Comparison of ENCODE assay signal across 30 cellular contexts in the genomic region with DNA sequence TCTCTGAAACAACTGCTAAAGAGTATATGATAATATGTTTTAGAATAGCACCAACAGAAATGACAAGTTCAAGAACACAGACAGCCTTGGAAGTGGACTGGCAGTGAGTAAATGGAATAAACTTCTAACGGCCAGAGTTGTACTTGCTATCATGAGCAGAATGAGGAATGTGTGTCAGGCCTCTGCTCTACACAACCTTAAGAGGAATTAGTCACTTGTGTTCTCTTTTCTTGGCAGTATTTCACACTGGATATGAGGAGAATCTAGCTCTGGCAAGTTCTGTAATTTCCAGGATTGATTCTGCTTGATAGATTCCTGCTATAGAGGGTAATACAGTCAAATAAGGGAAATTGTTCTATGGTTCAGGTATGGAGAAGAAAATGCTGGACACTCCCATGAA.
DNase-seq lines count a peak whose midpoint lies in the region; ATAC-seq and TF ChIP-seq lines count a peak whose summit lies in the region.
"Had no signal": no experiment of that assay in that cellular context is flagged by ENCODE, and none has a peak within 500 bp of the region (broad histone marks: within the 10 kb centered on the region; RNA-seq: fewer than 3 reads in every experiment).

No MANE protein-coding gene starts in this region.

- H3K27ac Mint-ChIP-seq in activated CD8-positive, alpha-beta T cell treated with anti-CD3 and anti-CD28 coated beads for 36 hours = no peak overlapping the region
- H3K27ac Mint-ChIP-seq: activated CD4-positive, alpha-beta T cell treated with anti-CD3 and anti-CD28 coated beads, Interleukin-2, amount 10 ng/mL, durations not matched to agents 7 days and 5 days; activated naive CD4-positive, alpha-beta T cell treated with anti-CD3 and anti-CD28 coated beads, Interleukin-2, amount 50 U/mL, for 72 hours; activated T-helper 2 cell treated with anti-CD3 and anti-CD28 coated beads, Interferon-gamma antibody, Interleukin-2, Interleukin-4, amounts not matched to agents 10 μg/mL and 5 μg/mL and 100 μg/mL, durations not matched to agents 14 hours and 24 hours and 36 hours; naive B cell; stimulated activated naive B cell treated with anti-CD40 and anti-IgM and Interleukin-4, amounts not matched to agents 10 μg/mL and 1 μg/mL and 100 μg/mL, for 72 hours; T-helper 2 cell treated with Interferon-gamma antibody and Interleukin-4, amounts not matched to agents 5 μg/mL and 100 μg/mL, for 36 hours had no signal

- no peaks in the 10 kb centered on the region for H3K9me1 ChIP-seq in IMR-90 (ENCODE audit: insufficient read depth, low read length)

- H3K14ac ChIP-seq in IMR-90 (replicated peaks; ENCODE audit: low read depth, low read length) = no peak overlapping the region

- H3K9me3 Mint-ChIP-seq in activated CD8-positive, alpha-beta T cell treated with anti-CD3 and anti-CD28 coated beads for 36 hours = no peaks in the 10 kb centered on the region
- H3K9me3 Mint-ChIP-seq: activated T-helper 2 cell treated with anti-CD3 and anti-CD28 coated beads, Interferon-gamma antibody, Interleukin-2, Interleukin-4, amounts not matched to agents 10 μg/mL and 5 μg/mL and 100 μg/mL, durations not matched to agents 14 hours and 24 hours and 36 hours; T-helper 2 cell treated with Interferon-gamma antibody and Interleukin-4, amounts not matched to agents 5 μg/mL and 100 μg/mL, for 36 hours had no signal

- H2BK120ac ChIP-seq in IMR-90 (ENCODE audit: low read depth, low read length) = no peak overlapping the region

- POLR2A ChIA-PET in IMR-90 (lab: Charles Lee; ENCODE audit: unreplicated experiment) = no interaction called here
- POLR2A ChIA-PET in activated CD8-positive, alpha-beta T cell treated with anti-CD3 and anti-CD28 coated beads for 36 hours (lab: Charles Lee) = no interaction called here

- no peak overlapping the region for H2BK15ac ChIP-seq in IMR-90 (ENCODE audit: low read depth, low read length)

- no peaks in the 10 kb centered on the region for H4K20me1 ChIP-seq in IMR-90 (ENCODE audit: insufficient read depth, low read length)
- H4K20me1 ChIP-seq: BLaER1 treated with 17β-estradiol and CSF1 and Interleukin-3, amounts not matched to agents 10 nM and 100 nM had no signal

- TF ChIP-seq POLR2A in IMR-90 (IDR thresholded peaks at IDR 0.05; ENCODE audit: low read depth, low read length) (no peak), ovary (IDR thresholded peaks at IDR 0.05) (no peak)

- no TSS peak for BruUV-seq in IMR-90 (replicated peaks; lab: Mats Ljungman, UMichigan)

- no peak overlapping the region for H4K91ac ChIP-seq in IMR-90 (ENCODE audit: insufficient read depth, low read depth, low read length)

- H3K36me3 ChIP-seq in IMR-90 (ENCODE audit: control insufficient read depth, insufficient read depth, low read length) (no peaks in the 10 kb centered on the region), ovary (no peaks in the 10 kb centered on the region)
- H3K36me3 ChIP-seq: BLaER1 treated with 17β-estradiol and CSF1 and Interleukin-3, amounts not matched to agents 10 nM and 100 nM; colonic mucosa; esophagus squamous epithelium; HAP-1; uterus had no signal

- H3K9me3 ChIP-seq in IMR-90 (ENCODE audit: control insufficient read depth, insufficient read depth, low read length) (no peaks in the 10 kb centered on the region), ovary (no peaks in the 10 kb centered on the region)
- H3K9me3 ChIP-seq: BLaER1 treated with 17β-estradiol and CSF1 and Interleukin-3, amounts not matched to agents 10 nM and 100 nM; body of pancreas; Caco-2; colonic mucosa; esophagus squamous epithelium; HAP-1; uterus had no signal

- H3K4ac ChIP-seq in IMR-90 (ENCODE audit: low read depth, low read length) = no peak overlapping the region

- no peak overlapping the region for H2AK5ac ChIP-seq in IMR-90 (ENCODE audit: low read depth, low read length)

- no peaks in the 10 kb centered on the region for H3K4me1 ChIP-seq in IMR-90 (ENCODE audit: control insufficient read depth, insufficient read depth, low read length)
- no peaks in the 10 kb centered on the region for H3K4me1 ChIP-seq in ovary (ENCODE audit: insufficient read depth)
- H3K4me1 ChIP-seq: BLaER1 treated with 17β-estradiol and CSF1 and Interleukin-3, amounts not matched to agents 10 nM and 100 nM; colonic mucosa; esophagus squamous epithelium; HAP-1; uterus had no signal

- in situ Hi-C loops in IMR-90 (cut with MboI; ENCODE audit: low sequenced_read_pairs) (no loop called here), astrocyte of the spinal cord (cut with HindIII; ENCODE audit: low sequenced_read_pairs) (no loop called here)

- no peaks in the 10 kb centered on the region for H3K27me3 Mint-ChIP-seq in activated CD8-positive, alpha-beta T cell treated with anti-CD3 and anti-CD28 coated beads for 36 hours
- H3K27me3 Mint-ChIP-seq: activated CD4-positive, alpha-beta T cell treated with anti-CD3 and anti-CD28 coated beads, Interleukin-2, amount 10 ng/mL, durations not matched to agents 7 days and 5 days; naive B cell; stimulated activated naive B cell treated with anti-CD40 and anti-IgM and Interleukin-4, amounts not matched to agents 10 μg/mL and 1 μg/mL and 100 μg/mL, for 72 hours had no signal

- H3K4me3 ChIP-seq in IMR-90 (ENCODE audit: insufficient read depth, low read depth, low read length) (no peak overlapping the region), astrocyte of the spinal cord (ENCODE audit: low read depth, low read length) (no peak overlapping the region), fibroblast of pulmonary artery (replicated peaks; ENCODE audit: low read depth, low read length) (no peak overlapping the region), skeletal muscle cell (ENCODE audit: low read depth, low read length) (no peak overlapping the region), ovary (no peak overlapping the region)
- H3K4me3 ChIP-seq: BLaER1 treated with 17β-estradiol and CSF1 and Interleukin-3, amounts not matched to agents 10 nM and 100 nM; body of pancreas; colonic mucosa; esophagus squamous epithelium; HAP-1; smooth muscle cell; uterus had no signal

- no peak overlapping the region for H4K5ac ChIP-seq in IMR-90 (ENCODE audit: low read depth, low read length)

- H3K9ac ChIP-seq in IMR-90 (ENCODE audit: low read depth, low read length) = no peak overlapping the region
- H3K9ac ChIP-seq: BLaER1 treated with 17β-estradiol and CSF1 and Interleukin-3, amounts not matched to agents 10 nM and 100 nM had no signal

- H3K27ac ChIP-seq in IMR-90 (ENCODE audit: insufficient read depth, low read length) (no peak overlapping the region), ovary (no peak overlapping the region)
- H3K27ac ChIP-seq: BLaER1 treated with 17β-estradiol and CSF1 and Interleukin-3, amounts not matched to agents 10 nM and 100 nM; body of pancreas; colonic mucosa; esophagus squamous epithelium; uterus had no signal

- no peak overlapping the region for H2AFZ ChIP-seq in IMR-90 (replicated peaks; ENCODE audit: low read length, poor library complexity)

- no peak overlapping the region for H4K8ac ChIP-seq in IMR-90 (ENCODE audit: low read depth in 2 of 2, low read length in 2 of 2)

- WGBS in IMR-90 (ENCODE audit: extremely low coverage in 2 of 2, insufficient read length in 1 of 2), 2 experiments = no CpG with 5 or more reads among the region's 1 CpG
- WGBS in ovary, 3 donors = 19 to 42% (median 33%) methylated on average over 1 of the region's 1 CpG

- no peak overlapping the region for H3K4me3 Mint-ChIP-seq in activated CD8-positive, alpha-beta T cell treated with anti-CD3 and anti-CD28 coated beads for 36 hours
- H3K4me3 Mint-ChIP-seq: activated CD4-positive, alpha-beta T cell treated with anti-CD3 and anti-CD28 coated beads, Interleukin-2, amount 10 ng/mL, durations not matched to agents 7 days and 5 days; naive B cell; stimulated activated naive B cell treated with anti-CD40 and anti-IgM and Interleukin-4, amounts not matched to agents 10 μg/mL and 1 μg/mL and 100 μg/mL, for 72 hours; T-helper 2 cell treated with Interferon-gamma antibody and Interleukin-4, amounts not matched to agents 5 μg/mL and 100 μg/mL, for 36 hours had no signal

- no peak overlapping the region for H3K56ac ChIP-seq in IMR-90 (ENCODE audit: extremely low read depth, insufficient read depth, low read length)

- H3K79me1 ChIP-seq in IMR-90 (ENCODE audit: low read depth in 1 of 2, low read length in 2 of 2) = no peaks in the 10 kb centered on the region

- no peak for TF ChIP-seq CTCF in IMR-90 (conservative IDR thresholded peaks at IDR 0.05; ENCODE audit: low read depth, low read length)
- TF ChIP-seq CTCF in astrocyte of the spinal cord (IDR thresholded peaks at IDR 0.05; ENCODE audit: low read depth, low read length) = no peak
- TF ChIP-seq CTCF in fibroblast of pulmonary artery (IDR thresholded peaks at IDR 0.05; ENCODE audit: low read length, missing control alignments) = no peak
- TF ChIP-seq CTCF in ovary (IDR thresholded peaks at IDR 0.05) = no peak
- TF ChIP-seq CTCF in activated CD8-positive, alpha-beta T cell treated with anti-CD3 and anti-CD28 coated beads for 36 hours (IDR thresholded peaks at IDR 0.05) = no peak

- H3K18ac ChIP-seq in IMR-90 (ENCODE audit: low read depth, low read length) = no peak overlapping the region

- no peak overlapping the region for H3K4me2 ChIP-seq in IMR-90 (ENCODE audit: low read depth, low read length)
- H3K4me2 ChIP-seq: BLaER1 treated with 17β-estradiol and CSF1 and Interleukin-3, amounts not matched to agents 10 nM and 100 nM; smooth muscle cell had no signal

- intact Hi-C loops in IMR-90 (cut with micrococcal nuclease) (no loop called here), ovary (cut with DNase I) (no loop called here), Right ventricle myocardium inferior (cut with DNase I) (no loop called here)
- intact Hi-C loops in activated CD8-positive, alpha-beta T cell treated with anti-CD3 and anti-CD28 coated beads for 36 hours (cut with micrococcal nuclease) = no loop called here

- TF ChIP-seq EP300 in ovary (IDR thresholded peaks at IDR 0.05) = no peak

- H2AK9ac ChIP-seq in IMR-90 (replicated peaks; ENCODE audit: low read depth, low read length, poor library complexity) = no peak overlapping the region

- no peaks in the 10 kb centered on the region for H3K4me1 Mint-ChIP-seq in activated CD8-positive, alpha-beta T cell treated with anti-CD3 and anti-CD28 coated beads for 36 hours (ENCODE audit: low read depth)
- H3K4me1 Mint-ChIP-seq: activated CD4-positive, alpha-beta T cell treated with anti-CD3 and anti-CD28 coated beads, Interleukin-2, amount 10 ng/mL, durations not matched to agents 7 days and 5 days; naive B cell; stimulated activated naive B cell treated with anti-CD40 and anti-IgM and Interleukin-4, amounts not matched to agents 10 μg/mL and 1 μg/mL and 100 μg/mL, for 72 hours had no signal

- no peaks in the 10 kb centered on the region for H3K27me3 ChIP-seq in IMR-90 (ENCODE audit: control insufficient read depth, insufficient read depth, low read length)
- no peaks in the 10 kb centered on the region for H3K27me3 ChIP-seq in ovary
- H3K27me3 ChIP-seq: BLaER1 treated with 17β-estradiol and CSF1 and Interleukin-3, amounts not matched to agents 10 nM and 100 nM; body of pancreas; colonic mucosa; esophagus squamous epithelium; uterus had no signal

- no peak overlapping the region for H2BK5ac ChIP-seq in IMR-90 (ENCODE audit: low read depth, low read length, poor library complexity, severe bottlenecking)

- dilution Hi-C loops in IMR-90 (cut with HindIII; ENCODE audit: low sequenced_read_pairs, unreplicated experiment) = no loop called here

- no peak overlapping the region for H3K23ac ChIP-seq in IMR-90 (ENCODE audit: low read depth, low read length)

- CTCF ChIA-PET in IMR-90 (lab: Yijun Ruan, JAX) = no interaction called here
- CTCF ChIA-PET in activated CD8-positive, alpha-beta T cell treated with anti-CD3 and anti-CD28 coated beads for 36 hours (lab: Charles Lee) = no interaction called here

- ATAC-seq in IMR-90 (ENCODE audit: low read depth) = peak; percentile 24; the same call in 1 of the 2 replicates
- ATAC-seq in activated CD8-positive, alpha-beta T cell treated with anti-CD3 and anti-CD28 coated beads for 36 hours = no peak
- ATAC-seq in HG02642 (IDR thresholded peaks at IDR 0.05; ENCODE audit: poor library complexity, unreplicated experiment) = no peak
- no peak for ATAC-seq in Right ventricle myocardium inferior
- ATAC-seq: activated naive CD4-positive, alpha-beta T cell treated with anti-CD3 and anti-CD28 coated beads, Interleukin-2, amount 50 U/mL, for 72 hours; body of pancreas; stimulated activated naive B cell treated with anti-CD40 and anti-IgM and Interleukin-4, amounts not matched to agents 10 μg/mL and 1 μg/mL and 100 μg/mL, for 72 hours had no signal

- no peak for TF ChIP-seq RAD21 in IMR-90 (IDR thresholded peaks at IDR 0.05; ENCODE audit: low read length)

- DNase-seq in IMR-90 = peak; percentile 35
- peak; percentile 65 for DNase-seq in astrocyte of the spinal cord (ENCODE audit: low read depth, low spot score)
- peak; percentile 28 for DNase-seq in fibroblast of pulmonary artery (ENCODE audit: low read depth)
- DNase-seq in skeletal muscle cell (ENCODE audit: low read depth) = peak; percentile 47
- DNase-seq in ovary = no peak
- DNase-seq in activated CD8-positive, alpha-beta T cell treated with anti-CD3 and anti-CD28 coated beads for 36 hours = no peak
- DNase-seq in Right ventricle myocardium inferior (ENCODE audit: missing footprints) = no peak
- DNase-seq: ACHN; activated CD4-positive, alpha-beta T cell treated with anti-CD3 and anti-CD28 coated beads, Interleukin-2, amount 10 ng/mL, durations not matched to agents 7 days and 5 days; body of pancreas; Caco-2; colonic mucosa; esophagus squamous epithelium; head of caudate nucleus; naive B cell; NCI-H1092 treated with DMSO at 0.1 percent for 48 hours; NCI-H1930; NCI-H748 treated with DMSO at 0.1 percent for 48 hours; nucleus accumbens; Right ventricle myocardium superior; stimulated activated CD4-positive, alpha-beta T cell treated with anti-CD3 and anti-CD28 coated beads, Interleukin-2, amount 100 ng/mL, for 48 hours; stimulated activated naive B cell treated with anti-CD40 and anti-IgM and Interleukin-4, amounts not matched to agents 10 μg/mL and 1 μg/mL and 100 μg/mL, for 72 hours; uterus had no signal

- no peak overlapping the region for H2BK20ac ChIP-seq in IMR-90 (ENCODE audit: low read depth, low read length)

- H3K36me3 Mint-ChIP-seq in activated CD8-positive, alpha-beta T cell treated with anti-CD3 and anti-CD28 coated beads for 36 hours (ENCODE audit: low read depth) = no peaks in the 10 kb centered on the region
- H3K36me3 Mint-ChIP-seq: activated naive CD4-positive, alpha-beta T cell treated with anti-CD3 and anti-CD28 coated beads, Interleukin-2, amount 50 U/mL, for 72 hours; naive B cell; stimulated activated naive B cell treated with anti-CD40 and anti-IgM and Interleukin-4, amounts not matched to agents 10 μg/mL and 1 μg/mL and 100 μg/mL, for 72 hours had no signal

Comparison
In these comparisons a context has a peak if more than half of its experiments do, and no peak if none do; other contexts are left out.
1. DNase-seq: peak in IMR-90 (single experiment), astrocyte of the spinal cord (single experiment), fibroblast of pulmonary artery (single experiment) and skeletal muscle cell (single experiment); none in ovary (0 of 5), activated CD8-positive, alpha-beta T cell treated with anti-CD3 and anti-CD28 coated beads for 36 hours (single experiment) and Right ventricle myocardium inferior (single experiment).